ENCODE assay signal across 10 cellular contexts in the genomic region with DNA sequence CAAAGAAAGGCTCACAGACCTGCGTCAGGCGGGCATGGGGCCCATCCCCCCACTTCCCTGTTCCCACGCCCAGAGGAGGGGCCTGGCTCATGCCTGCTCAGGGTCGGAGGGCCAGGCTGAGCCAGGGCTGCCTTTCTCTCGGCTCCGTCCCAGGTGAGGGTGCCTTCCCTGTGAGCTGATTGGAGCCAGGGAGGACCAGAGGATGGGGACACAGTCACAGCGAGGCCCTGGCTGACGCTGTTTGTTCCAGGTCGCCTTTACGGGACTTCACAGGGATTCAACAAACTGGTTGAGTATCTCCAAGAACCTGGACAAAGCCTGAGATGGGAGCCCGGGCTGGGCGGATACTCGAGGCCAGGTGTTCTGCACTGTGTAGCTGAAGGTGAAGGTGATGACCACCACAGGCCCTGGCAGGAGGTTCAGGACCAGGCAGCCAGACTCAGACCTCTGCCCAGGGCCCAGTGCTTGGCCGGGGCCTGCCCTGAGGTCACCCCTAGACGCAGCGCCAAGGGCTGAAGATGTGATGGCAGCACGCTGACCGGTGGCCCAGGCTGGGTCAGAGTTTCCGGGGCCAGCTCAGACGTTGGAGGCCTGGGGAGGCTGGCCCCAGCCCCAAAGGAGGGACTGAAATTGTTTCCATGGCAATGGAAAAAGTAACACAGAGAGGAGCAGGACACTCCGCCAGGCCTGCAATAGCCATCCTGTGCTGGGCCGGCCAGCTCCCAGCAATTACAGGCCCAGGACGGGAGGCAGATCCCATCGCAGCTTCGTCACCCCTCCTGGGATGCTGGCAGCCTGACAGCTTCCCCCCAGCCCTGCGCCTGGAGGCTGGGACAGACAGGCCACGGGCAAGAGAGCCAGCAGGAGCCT.
"Had no signal": no experiment of that assay in that cellular context is flagged by ENCODE, and none has a peak within 500 bp of the region (broad histone marks: within the 10 kb centered on the region; RNA-seq: fewer than 3 reads in every experiment).

No MANE protein-coding gene starts in this region.

- ATAC-seq: stimulated activated effector memory CD8-positive, alpha-beta T cell treated with anti-CD3 and anti-CD28 coated beads, Interleukin-12 subunit alpha, Interleukin-12 subunit beta, amount 100 ng/mL, for 72 hours had no signal

- H3K36me3 ChIP-seq: thyroid gland had no signal

- H3K4me1 ChIP-seq: thyroid gland had no signal

- H3K9me3 Mint-ChIP-seq: activated naive CD4-positive, alpha-beta T cell treated with anti-CD3 and anti-CD28 coated beads, Interleukin-2, amount 50 U/mL, for 24 hours; stimulated activated effector memory CD8-positive, alpha-beta T cell treated with anti-CD3 and anti-CD28 coated beads, Interleukin-12 subunit alpha, Interleukin-12 subunit beta, amount 100 ng/mL, for 72 hours had no signal

- H3K9me3 ChIP-seq: thyroid gland had no signal

- H3K4me1 Mint-ChIP-seq: activated naive CD4-positive, alpha-beta T cell treated with anti-CD3 and anti-CD28 coated beads, Interleukin-2, amount 50 U/mL, for 24 hours had no signal

- H3K36me3 Mint-ChIP-seq: activated naive CD4-positive, alpha-beta T cell treated with anti-CD3 and anti-CD28 coated beads, Interleukin-2, amount 50 U/mL, for 24 hours; brain; stimulated activated effector memory CD8-positive, alpha-beta T cell treated with anti-CD3 and anti-CD28 coated beads, Interleukin-12 subunit alpha, Interleukin-12 subunit beta, amount 100 ng/mL, for 72 hours had no signal

- H3K27me3 ChIP-seq: thyroid gland had no signal

- H3K4me3 Mint-ChIP-seq: activated naive CD4-positive, alpha-beta T cell treated with anti-CD3 and anti-CD28 coated beads, Interleukin-2, amount 50 U/mL, for 24 hours; brain; stimulated activated effector memory CD8-positive, alpha-beta T cell treated with anti-CD3 and anti-CD28 coated beads, Interleukin-12 subunit alpha, Interleukin-12 subunit beta, amount 100 ng/mL, for 72 hours had no signal

- H3K27me3 Mint-ChIP-seq: brain had no signal

- H3K27ac ChIP-seq: thyroid gland had no signal

- H3K27ac Mint-ChIP-seq: activated naive CD4-positive, alpha-beta T cell treated with anti-CD3 and anti-CD28 coated beads, Interleukin-2, amount 50 U/mL, for 24 hours; brain; stimulated activated effector memory CD8-positive, alpha-beta T cell treated with anti-CD3 and anti-CD28 coated beads, Interleukin-12 subunit alpha, Interleukin-12 subunit beta, amount 100 ng/mL, for 72 hours had no signal

- DNase-seq: activated effector memory CD4-positive, alpha-beta T cell treated with Interleukin-2 at 50 U/mL for 16 hours; activated T-cell treated with anti-CD3 and anti-CD28 coated beads, Interleukin-2, amount 50 U/mL, for 1 hour; amniotic stem cell; mesendoderm; small intestine; T-helper 9 cell; thyroid gland had no signal

- H3K4me3 ChIP-seq: thyroid gland had no signal
